Comparison of ENCODE assay signal across 12 cellular contexts in genomic region chr15:41917767-41918430, GRCh38. TPM values are rescaled to one million over a fixed set of nuclear protein-coding genes. Genes with fewer than 3 reads are reported as not detected.
DNase-seq lines count a peak whose midpoint lies in the region; ATAC-seq and TF ChIP-seq lines count a peak whose summit lies in the region.
"Had no signal": no experiment of that assay in that cellular context is flagged by ENCODE, and none has a peak within 500 bp of the region (broad histone marks: within the 10 kb centered on the region; RNA-seq: fewer than 3 reads in every experiment).

No MANE protein-coding gene starts in this region.

- H3K27ac Mint-ChIP-seq in Caco-2 (ENCODE audit: unreplicated experiment) = no peak overlapping the region
- H3K27ac Mint-ChIP-seq: activated CD4-positive, alpha-beta memory T cell treated with anti-CD3 and anti-CD28 coated beads for 36 hours; stimulated activated naive CD8-positive, alpha-beta T cell treated with anti-CD3 and anti-CD28 coated beads, Interleukin-15, Interleukin-2, amounts not matched to agents 100 ng/mL and 50 ng/mL, for 24 hours had no signal

- H3K4me3 ChIP-seq in AG04450 (ENCODE audit: low read depth, low read length) = no peak overlapping the region
- H3K4me3 ChIP-seq in breast epithelium = no peak overlapping the region
- no peak overlapping the region for H3K4me3 ChIP-seq in Caco-2 (ENCODE audit: low read depth, low read length)

- peaks cover 94% of the 10 kb centered on the region for H3K36me3 Mint-ChIP-seq in Caco-2 (ENCODE audit: insufficient read depth, unreplicated experiment)

- H3K4me3 Mint-ChIP-seq in Caco-2 (ENCODE audit: unreplicated experiment) = no peak overlapping the region
- H3K4me3 Mint-ChIP-seq: activated CD4-positive, alpha-beta memory T cell treated with anti-CD3 and anti-CD28 coated beads for 36 hours; CD8-positive, alpha-beta memory T cell; stimulated activated naive CD8-positive, alpha-beta T cell treated with anti-CD3 and anti-CD28 coated beads, Interleukin-15, Interleukin-2, amounts not matched to agents 100 ng/mL and 50 ng/mL, for 24 hours had no signal

- H3K4me1 ChIP-seq in breast epithelium (no peaks in the 10 kb centered on the region), Caco-2 (peaks cover 24% of the 10 kb centered on the region)

- no TSS peak for BruUV-seq in Caco-2 (replicated peaks; lab: Mats Ljungman, UMichigan)

- no peak for ATAC-seq in GM18909 (IDR thresholded peaks at IDR 0.05; ENCODE audit: poor library complexity, unreplicated experiment)
- no peak for ATAC-seq in GM18511 (IDR thresholded peaks at IDR 0.05; ENCODE audit: unreplicated experiment)
- no peak for ATAC-seq in HG03442 (IDR thresholded peaks at IDR 0.05; ENCODE audit: unreplicated experiment)

- CTCF ChIA-PET in AG04450 (lab: Charles Lee) (interaction anchor here (1.3 kb wide), 1 partner anchor 13 kb away, joined by 4 read pairs; no protein-coding TSS in a partner anchor), Caco-2 (lab: Charles Lee) (no interaction called here)

- H3K9me3 ChIP-seq in AG04450 (ENCODE audit: control insufficient read depth, insufficient read depth, low read length) = no peaks in the 10 kb centered on the region
- H3K9me3 ChIP-seq in breast epithelium = no peaks in the 10 kb centered on the region
- no peaks in the 10 kb centered on the region for H3K9me3 ChIP-seq in Caco-2

- peaks cover 24% of the 10 kb centered on the region for H3K4me1 Mint-ChIP-seq in Caco-2 (ENCODE audit: low read depth, unreplicated experiment)

- H3K27me3 ChIP-seq in AG04450 (ENCODE audit: control insufficient read depth, insufficient read depth, low read length) = no peaks in the 10 kb centered on the region
- no peaks in the 10 kb centered on the region for H3K27me3 ChIP-seq in breast epithelium
- no peaks in the 10 kb centered on the region for H3K27me3 ChIP-seq in Caco-2 (replicated peaks; ENCODE audit: control insufficient read depth, insufficient read depth, low read length)

- H3K36me3 ChIP-seq in breast epithelium (no peaks in the 10 kb centered on the region), Caco-2 (ENCODE audit: control insufficient read depth, insufficient read depth, low read length) (peaks cover 2% of the 10 kb centered on the region; the same call in 1 of the 2 replicates)

- TF ChIP-seq CTCF in AG04450 (IDR thresholded peaks at IDR 0.05; ENCODE audit: low read depth, low read length) (no peak), breast epithelium (IDR thresholded peaks at IDR 0.05) (no peak), Caco-2 (IDR thresholded peaks at IDR 0.05; ENCODE audit: insufficient read depth in 1 of 2, low read depth in 1 of 2, low read length in 1 of 2, severe bottlenecking in 1 of 2, unreplicated experiment in 1 of 2) (no peak)

- intact Hi-C loops in breast epithelium (cut with DNase I; ENCODE audit: low total_unique reads) = no loop called here
- intact Hi-C loops in Caco-2 (cut with micrococcal nuclease; ENCODE audit: unreplicated experiment) = no loop called here

- no peak for TF ChIP-seq POLR2A in breast epithelium (IDR thresholded peaks at IDR 0.05)

- DNase-seq in AG04450 (ENCODE audit: low read depth, low spot score) (no peak), Kasumi-1 (lab: John Stamatoyannopoulos, UW) (peak; percentile 30 to 33), breast epithelium (ENCODE audit: low spot score in 2 of 2) (peak in 1 of 2 donors; percentile 51), kidney glomerular epithelial cell (lab: John Stamatoyannopoulos, UW) (peak; percentile 34), Caco-2 (no peak)
- DNase-seq: activated CD4-positive, alpha-beta memory T cell treated with anti-CD3 and anti-CD28 coated beads for 36 hours; CD8-positive, alpha-beta memory T cell; MM.1S had no signal

- POLR2A ChIA-PET in AG04450 (lab: Yijun Ruan, JAX) = interaction anchor here (1.4 kb wide), 1 partner anchor 54 kb away, joined by 3 read pairs; the partner anchor contains the start of gene EHD4
- POLR2A ChIA-PET in Caco-2 (lab: Charles Lee) = no interaction called here

- H3K27me3 Mint-ChIP-seq in Caco-2 (ENCODE audit: insufficient read depth, unreplicated experiment) = no peaks in the 10 kb centered on the region
- H3K27me3 Mint-ChIP-seq: activated CD4-positive, alpha-beta memory T cell treated with anti-CD3 and anti-CD28 coated beads for 36 hours; stimulated activated naive CD8-positive, alpha-beta T cell treated with anti-CD3 and anti-CD28 coated beads, Interleukin-15, Interleukin-2, amounts not matched to agents 100 ng/mL and 50 ng/mL, for 24 hours had no signal

- H3K27ac ChIP-seq in AG04450 (ENCODE audit: low read depth, low read length) (peak overlapping the region; percentile 21), breast epithelium (peak overlapping the region; percentile 56 to 74)

- H3K9me3 Mint-ChIP-seq in Caco-2 (ENCODE audit: unreplicated experiment) = no peaks in the 10 kb centered on the region
- H3K9me3 Mint-ChIP-seq: activated CD4-positive, alpha-beta memory T cell treated with anti-CD3 and anti-CD28 coated beads for 36 hours; CD8-positive, alpha-beta memory T cell; stimulated activated naive CD8-positive, alpha-beta T cell treated with anti-CD3 and anti-CD28 coated beads, Interleukin-15, Interleukin-2, amounts not matched to agents 100 ng/mL and 50 ng/mL, for 24 hours had no signal

RNA-seq across cellular contexts. Expression of gene SPTBN5, which starts 24.0 kb away (rescaled TPM):
- 0.14 and 0.30 TPM in 2 replicates for polyA plus RNA-seq in AG04450 (2011; rRNA removed)
- polyA minus RNA-seq in AG04450 (2011; rRNA and poly(A)+ RNA removed) = 0.04 and 0.09 TPM in 2 replicates
- total RNA-seq in breast epithelium (1 to 10 TPM in 2 of 3 donors, under 1 TPM in 1; 0.16 to 2.3 (median 2.0) TPM), Caco-2 (2022) (2.3 and 2.5 TPM in 2 replicates)
- polyA plus RNA-seq: CD8-positive, alpha-beta memory T cell had no signal

RNA-seq across cellular contexts. Expression of gene EHD4, which starts 54.5 kb away (rescaled TPM):
- polyA plus RNA-seq in AG04450 (2011; rRNA removed) = 19.3 and 22.4 TPM in 2 replicates
- polyA minus RNA-seq in AG04450 (2011; rRNA and poly(A)+ RNA removed) = 27.8 and 32.8 TPM in 2 replicates
- 10 to 100 TPM; 30.2 to 30.5 (median 30.4) TPM for total RNA-seq in breast epithelium
- 31.6 TPM in 2 replicates for total RNA-seq in Caco-2 (2022)

Comparison
In these comparisons a context has a peak if more than half of its experiments do, and no peak if none do; other contexts are left out.
1. DNase-seq: peak in Kasumi-1 (2 of 2) and kidney glomerular epithelial cell (single experiment); none in AG04450 (single experiment) and Caco-2 (0 of 2).